ENCODE assay signal across 16 cellular contexts in the genomic region with DNA sequence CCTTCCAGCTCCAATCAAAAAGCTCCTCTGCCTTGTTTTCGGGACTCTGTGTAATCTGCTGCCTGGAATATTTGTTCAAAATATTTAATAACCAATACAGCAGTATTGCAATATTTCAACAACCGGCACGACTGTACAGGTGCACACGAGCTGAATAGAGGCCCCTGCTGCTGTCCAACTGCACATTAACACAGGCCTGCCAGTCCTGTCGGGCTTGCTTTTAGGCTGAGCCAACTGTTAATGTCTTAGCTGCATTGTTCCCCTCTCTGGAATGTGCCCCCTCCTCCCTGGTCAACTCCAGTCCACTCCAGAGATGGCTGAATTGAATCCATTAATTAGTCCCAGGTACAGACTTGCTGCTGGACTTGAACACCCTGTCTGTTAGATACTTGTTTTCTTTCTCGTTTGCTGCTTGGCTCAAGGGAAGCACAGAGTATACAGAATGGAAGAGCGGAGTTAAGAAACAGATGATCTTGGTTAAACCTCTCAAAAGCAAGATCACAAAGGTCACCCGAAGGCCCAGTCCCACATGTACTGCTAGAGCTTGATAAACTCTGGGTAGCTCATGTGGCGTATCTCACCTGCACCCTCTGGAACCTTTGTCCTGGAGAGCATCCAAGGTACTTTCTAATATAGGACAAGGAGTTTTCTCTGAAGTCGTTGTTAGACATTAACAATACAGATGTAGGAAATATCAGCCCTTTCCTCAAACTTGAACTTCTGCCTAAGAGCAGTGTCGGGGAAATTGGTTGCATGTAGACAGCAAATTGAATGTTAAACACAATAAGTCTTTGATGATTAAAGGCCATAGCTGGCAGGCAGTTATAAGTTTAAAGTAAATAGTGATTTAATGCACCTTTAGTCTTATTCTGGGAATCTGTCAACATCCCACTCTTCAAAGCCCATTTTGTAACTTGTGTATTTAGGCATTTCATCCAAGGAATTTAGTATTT. TPM values are rescaled to one million over a fixed set of nuclear protein-coding genes. Genes with fewer than 3 reads are reported as not detected.
DNase-seq lines count a peak whose midpoint lies in the region; ATAC-seq and TF ChIP-seq lines count a peak whose summit lies in the region.
"Had no signal": no experiment of that assay in that cellular context is flagged by ENCODE, and none has a peak within 500 bp of the region (broad histone marks: within the 10 kb centered on the region; RNA-seq: fewer than 3 reads in every experiment).

No MANE protein-coding gene starts in this region.

- TF ChIP-seq EP300 in sigmoid colon (IDR thresholded peaks at IDR 0.05) = no peak

- H3K36me3 ChIP-seq in mammary epithelial cell (ENCODE audit: insufficient read depth, low read length) = no peaks in the 10 kb centered on the region
- H3K36me3 ChIP-seq in mucosa of rectum (ENCODE audit: control insufficient read depth in 2 of 2, insufficient read depth in 2 of 2, low read length in 2 of 2) = no peaks in the 10 kb centered on the region
- H3K36me3 ChIP-seq in MG63 = no peaks in the 10 kb centered on the region
- H3K36me3 ChIP-seq in sigmoid colon = peaks cover 0 to 6% (median 0%) of the 10 kb centered on the region in 4 donors

- H3K9me3 ChIP-seq in mammary epithelial cell (replicated peaks; ENCODE audit: insufficient read depth, low read length) (no peaks in the 10 kb centered on the region), mucosa of rectum (ENCODE audit: control insufficient read depth in 2 of 2, low read length in 2 of 2) (no peaks in the 10 kb centered on the region), MG63 (no peaks in the 10 kb centered on the region), sigmoid colon (no peaks in the 10 kb centered on the region)

- ATAC-seq in esophagus mucosa = peak; percentile 21
- ATAC-seq: stimulated activated naive CD8-positive, alpha-beta T cell treated with anti-CD3 and anti-CD28 coated beads, Interleukin-15, amount 100 ng/mL, for 72 hours had no signal

- intact Hi-C loops in mammary epithelial cell (cut with micrococcal nuclease) = no loop called here
- intact Hi-C loops in activated CD4-positive, alpha-beta memory T cell treated with anti-CD3 and anti-CD28 coated beads for 36 hours (cut with micrococcal nuclease) = no loop called here
- intact Hi-C loops in sigmoid colon (cut with DNase I) = no loop called here

- peaks cover 20% of the 10 kb centered on the region for H3K4me1 Mint-ChIP-seq in type B pancreatic cell (ENCODE audit: unreplicated experiment)
- H3K4me1 Mint-ChIP-seq in activated CD4-positive, alpha-beta memory T cell treated with anti-CD3 and anti-CD28 coated beads for 36 hours (ENCODE audit: low read depth) = peaks cover 18% of the 10 kb centered on the region

- CTCF ChIA-PET in mammary epithelial cell (lab: Charles Lee; ENCODE audit: low non-redundant PET) = no interaction called here
- CTCF ChIA-PET in activated CD4-positive, alpha-beta memory T cell treated with anti-CD3 and anti-CD28 coated beads for 36 hours (lab: Charles Lee) = interaction anchor here (0.6 to 10.7 kb wide), 6 partner anchors 33 to 323 kb away, joined by 3 to 233 read pairs (median 10); no protein-coding TSS in a partner anchor

- in situ Hi-C loops in T47D (cut with HindIII; ENCODE audit: low pct_unique_long_range_greater_than_20kb, low sequenced_read_pairs) = no loop called here
- in situ Hi-C loops in mammary epithelial cell (cut with MboI; ENCODE audit: low sequenced_read_pairs in 2 of 2) = loop anchor here in 1 of 2 donors (10.0 kb wide), 1 partner anchor 207 kb away; no protein-coding TSS in a partner anchor

- POLR2A ChIA-PET in activated CD4-positive, alpha-beta memory T cell treated with anti-CD3 and anti-CD28 coated beads for 36 hours (lab: Charles Lee) = interaction anchor here (1.0 kb wide), 1 partner anchor 254 kb away, joined by 3 read pairs; no protein-coding TSS in a partner anchor

- no peaks in the 10 kb centered on the region for H3K27me3 ChIP-seq in mammary epithelial cell (ENCODE audit: insufficient read depth, low read length)
- no peaks in the 10 kb centered on the region for H3K27me3 ChIP-seq in mucosa of rectum (ENCODE audit: control insufficient read depth in 2 of 2, insufficient read depth in 2 of 2, low read length in 2 of 2)
- no peaks in the 10 kb centered on the region for H3K27me3 ChIP-seq in MG63
- no peaks in the 10 kb centered on the region for H3K27me3 ChIP-seq in sigmoid colon

- H4K20me1 ChIP-seq in mammary epithelial cell (ENCODE audit: insufficient read depth, low read length) = no peaks in the 10 kb centered on the region

- no peak overlapping the region for H3K4me2 ChIP-seq in mammary epithelial cell (ENCODE audit: insufficient read depth, low read depth, low read length)

- H3K27ac Mint-ChIP-seq in type B pancreatic cell = peak overlapping the region; percentile 71
- H3K27ac Mint-ChIP-seq in activated CD4-positive, alpha-beta memory T cell treated with anti-CD3 and anti-CD28 coated beads for 36 hours = no peak overlapping the region
- H3K27ac Mint-ChIP-seq: activated B cell treated with CpG ODN at 0.5 μM for 24 hours; activated naive CD8-positive, alpha-beta T cell treated with anti-CD3 and anti-CD28 coated beads, Interleukin-2, amount 10 ng/mL, durations not matched to agents 7 days and 5 days; nephron progenitor cell had no signal

- DNase-seq in T47D (ENCODE audit: low read depth in 1 of 2, low spot score in 1 of 2) (peak; percentile 25 to 76), mammary epithelial cell (no peak), type B pancreatic cell (ENCODE audit: extremely low spot score, unreplicated experiment) (no peak), MG63 (no peak), sigmoid colon (no peak)
- no peak for DNase-seq in activated CD4-positive, alpha-beta memory T cell treated with anti-CD3 and anti-CD28 coated beads for 36 hours
- DNase-seq: activated B cell treated with CpG ODN at 0.5 μM for 24 hours; activated naive CD8-positive, alpha-beta T cell treated with anti-CD3 and anti-CD28 coated beads, Interleukin-2, amount 10 ng/mL, durations not matched to agents 7 days and 5 days; kidney glomerular epithelial cell; NCI-H1048; NCI-H2171; nephron progenitor cell; OCI-M1; stimulated activated naive CD8-positive, alpha-beta T cell treated with anti-CD3 and anti-CD28 coated beads, Interleukin-15, amount 100 ng/mL, for 72 hours had no signal

- dilution Hi-C loops in mammary epithelial cell (cut with HindIII; ENCODE audit: low sequenced_read_pairs) = no loop called here

- H3K27ac ChIP-seq in mammary epithelial cell (ENCODE audit: insufficient read depth, low read depth, low read length) = no peak overlapping the region
- H3K27ac ChIP-seq in mucosa of rectum (ENCODE audit: low read depth in 2 of 2, low read length in 2 of 2) = peak overlapping the region; percentile 76 to 77
- H3K27ac ChIP-seq in sigmoid colon = peak overlapping the region in 1 of 4 donors; percentile 27

- H3K4me3 ChIP-seq in mammary epithelial cell (replicated peaks in 1 of 3; ENCODE audit: insufficient read depth in 1 of 3, low read depth in 2 of 3, low read length in 3 of 3) = no peak overlapping the region
- no peak overlapping the region for H3K4me3 ChIP-seq in mucosa of rectum (ENCODE audit: low read length in 2 of 2)
- no peak overlapping the region for H3K4me3 ChIP-seq in MG63
- no peak overlapping the region for H3K4me3 ChIP-seq in sigmoid colon

- no TSS peak for BruUV-seq in mammary epithelial cell (replicated peaks; lab: Mats Ljungman, UMichigan)

- peaks cover 9% of the 10 kb centered on the region for H3K36me3 Mint-ChIP-seq in type B pancreatic cell
- peaks cover 17% of the 10 kb centered on the region for H3K36me3 Mint-ChIP-seq in activated CD4-positive, alpha-beta memory T cell treated with anti-CD3 and anti-CD28 coated beads for 36 hours

- peaks cover 5% of the 10 kb centered on the region for H3K9me3 Mint-ChIP-seq in type B pancreatic cell
- no peaks in the 10 kb centered on the region for H3K9me3 Mint-ChIP-seq in activated CD4-positive, alpha-beta memory T cell treated with anti-CD3 and anti-CD28 coated beads for 36 hours
- H3K9me3 Mint-ChIP-seq: activated B cell treated with CpG ODN at 0.5 μM for 24 hours; activated naive CD8-positive, alpha-beta T cell treated with anti-CD3 and anti-CD28 coated beads, Interleukin-2, amount 10 ng/mL, durations not matched to agents 7 days and 5 days; nephron progenitor cell; stimulated activated naive CD8-positive, alpha-beta T cell treated with anti-CD3 and anti-CD28 coated beads, Interleukin-15, amount 100 ng/mL, for 72 hours had no signal

- H3K9ac ChIP-seq in mammary epithelial cell (ENCODE audit: insufficient read depth, low read length) = no peak overlapping the region
- peak overlapping the region in 1 of 2 donors; percentile 39 for H3K9ac ChIP-seq in mucosa of rectum (ENCODE audit: low read depth in 1 of 2, low read length in 2 of 2)

- TF ChIP-seq CTCF in mammary epithelial cell (conservative IDR thresholded peaks at IDR 0.05 in 1 of 2, IDR thresholded peaks at IDR 0.05 in 1 of 2; ENCODE audit: extremely low read depth in 1 of 2, insufficient read depth in 1 of 2, low read depth in 1 of 2, low read length in 2 of 2) (no peak), type B pancreatic cell (conservative IDR thresholded peaks at IDR 0.05) (no peak), sigmoid colon (IDR thresholded peaks at IDR 0.05) (no peak)

- no peaks in the 10 kb centered on the region for H3K27me3 Mint-ChIP-seq in type B pancreatic cell
- no peaks in the 10 kb centered on the region for H3K27me3 Mint-ChIP-seq in activated CD4-positive, alpha-beta memory T cell treated with anti-CD3 and anti-CD28 coated beads for 36 hours
- H3K27me3 Mint-ChIP-seq: activated B cell treated with CpG ODN at 0.5 μM for 24 hours; activated naive CD8-positive, alpha-beta T cell treated with anti-CD3 and anti-CD28 coated beads, Interleukin-2, amount 10 ng/mL, durations not matched to agents 7 days and 5 days; stimulated activated naive CD8-positive, alpha-beta T cell treated with anti-CD3 and anti-CD28 coated beads, Interleukin-15, amount 100 ng/mL, for 72 hours had no signal

- TF ChIP-seq POLR2A in sigmoid colon (IDR thresholded peaks at IDR 0.05) = no peak

- H2AFZ ChIP-seq in mammary epithelial cell (ENCODE audit: low read depth, low read length) = no peak overlapping the region

- peak overlapping the region; percentile 46 for H3K4me3 Mint-ChIP-seq in type B pancreatic cell
- H3K4me3 Mint-ChIP-seq in activated CD4-positive, alpha-beta memory T cell treated with anti-CD3 and anti-CD28 coated beads for 36 hours = no peak overlapping the region
- H3K4me3 Mint-ChIP-seq: activated B cell treated with CpG ODN at 0.5 μM for 24 hours; activated naive CD8-positive, alpha-beta T cell treated with anti-CD3 and anti-CD28 coated beads, Interleukin-2, amount 10 ng/mL, durations not matched to agents 7 days and 5 days; nephron progenitor cell; stimulated activated naive CD8-positive, alpha-beta T cell treated with anti-CD3 and anti-CD28 coated beads, Interleukin-15, amount 100 ng/mL, for 72 hours had no signal

- H3K79me2 ChIP-seq in mammary epithelial cell (ENCODE audit: insufficient read depth, low read length) = no peaks in the 10 kb centered on the region

- 28% methylated on average over 10 of the region's 11 CpGs for WGBS in mammary epithelial cell (ENCODE audit: low coverage, missing lambda C conversion rate)
- WGBS in sigmoid colon, 2 donors = 16 to 59% methylated on average over 11 of the region's 11 CpGs

- no peaks in the 10 kb centered on the region for H3K4me1 ChIP-seq in mammary epithelial cell (ENCODE audit: insufficient read depth, low read length)
- H3K4me1 ChIP-seq in mucosa of rectum (ENCODE audit: control insufficient read depth in 2 of 2, insufficient read depth in 2 of 2, low read length in 2 of 2) = peaks cover 15 to 35% of the 10 kb centered on the region in 2 donors
- peaks cover 0 to 15% (median 8%) of the 10 kb centered on the region in 4 donors for H3K4me1 ChIP-seq in sigmoid colon

RNA-seq across cellular contexts. Expression of a gene that starts 31.9 kb away (rescaled TPM):
- total RNA-seq in mammary epithelial cell (1 to 10 TPM; 1.0 to 2.0 TPM), esophagus mucosa (6.4 TPM), type B pancreatic cell (ENCODE audit: low replicate concordance) (4.1 and 6.2 TPM in 2 replicates), sigmoid colon (1 to 10 TPM in 3 of 4 donors, under 1 TPM in 1; 0.99 to 6.1 (median 3.4) TPM)
- polyA plus RNA-seq in mammary epithelial cell (2.9 TPM), sigmoid colon (10 to 100 TPM in 2 of 3 donors, 1 to 10 TPM in 1; 5.4 to 18.7 (median 11.5) TPM)
- 18.8 TPM for polyA minus RNA-seq in mammary epithelial cell
- 1.2 and 6.4 TPM in 2 replicates for total RNA-seq in MG63 (2014; rRNA removed; shearing (Covaris generic); ENCODE audit: low replicate concordance)
- 1 to 10 TPM; 9.0 to 9.8 TPM for total RNA-seq in activated CD4-positive, alpha-beta memory T cell treated with anti-CD3 and anti-CD28 coated beads for 36 hours

Comparison
In these comparisons a context has a peak if more than half of its experiments do, and no peak if none do; other contexts are left out.
1. DNase-seq: peak in T47D (2 of 2); none in mammary epithelial cell (single experiment), type B pancreatic cell (single experiment), MG63 (single experiment), activated CD4-positive, alpha-beta memory T cell treated with anti-CD3 and anti-CD28 coated beads for 36 hours (single experiment) and sigmoid colon (single experiment).